Comparison of ENCODE assay signal across 9 cellular contexts in the genomic region with DNA sequence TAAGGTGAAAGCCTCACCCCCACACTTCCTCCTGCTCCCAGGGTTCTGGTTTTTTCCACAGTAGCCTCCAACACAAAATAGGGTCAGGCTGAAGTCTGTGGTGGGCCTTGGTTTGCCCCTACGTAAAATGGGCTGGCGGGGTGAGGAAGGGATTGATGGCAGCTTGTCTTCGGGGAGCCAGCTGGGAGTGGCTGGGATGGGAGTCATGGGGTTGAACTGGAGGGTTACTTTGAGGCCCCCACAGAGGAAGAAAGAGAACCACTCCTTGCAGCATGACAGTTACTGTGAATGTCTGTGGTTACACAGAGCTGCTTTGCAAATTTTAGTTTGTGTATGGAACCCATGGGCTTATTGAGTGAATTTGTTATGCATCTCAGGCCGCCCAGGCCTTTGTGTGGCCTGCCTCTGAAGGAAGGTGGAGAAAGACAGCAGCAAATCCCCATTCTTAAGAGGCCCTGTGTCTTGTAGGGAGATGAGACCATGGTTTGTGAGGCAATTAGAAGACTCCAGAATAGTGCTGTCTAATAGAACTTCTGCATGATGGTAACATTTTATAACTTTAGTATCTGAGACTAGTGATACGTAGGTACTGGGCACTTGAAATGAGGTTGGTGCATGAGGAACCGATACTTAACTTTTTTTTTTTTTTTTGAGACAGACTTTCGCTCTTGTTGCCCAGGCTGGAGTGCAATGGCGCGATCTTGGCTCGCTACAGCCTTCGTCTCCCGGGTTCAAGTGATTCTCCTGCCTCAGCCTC. TPM values are rescaled to one million over a fixed set of nuclear protein-coding genes. Genes with fewer than 3 reads are reported as not detected.
A peak's percentile ranks its signal among the peaks of the same experiment; 100 is the strongest.
DNase-seq lines count a peak whose midpoint lies in the region; ATAC-seq lines count a peak whose summit lies in the region.
"Had no signal": no experiment of that assay in that cellular context is flagged by ENCODE, and none has a peak within 500 bp of the region (broad histone marks: within the 10 kb centered on the region; RNA-seq: fewer than 3 reads in every experiment).

No MANE protein-coding gene starts in this region.

- peak overlapping the region; percentile 93 for H3K27ac Mint-ChIP-seq in memory B cell

- DNase-seq in NOMO-1 treated with dmso at 0.1 percent for 144 hours (lab: John Stamatoyannopoulos, UW; ENCODE audit: unreplicated experiment), result peak; percentile 39
- peak in 1 of 2 donors; percentile 28 for DNase-seq in memory B cell (ENCODE audit: low spot score in 2 of 2)
- no peak for DNase-seq in NCI-H2107 treated with DMSO at 0.1 percent for 48 hours (lab: John Stamatoyannopoulos, UW; ENCODE audit: unreplicated experiment)
- no peak for DNase-seq in SK-N-DZ (ENCODE audit: low spot score)
- no peak for DNase-seq in activated effector memory CD4-positive, alpha-beta T cell treated with anti-CD3 and anti-CD28 coated beads, Interleukin-2, amount 50 U/mL, for 16 hours
- DNase-seq in Ammon's horn (ENCODE audit: low spot score), result no peak

- H3K27me3 Mint-ChIP-seq in memory B cell, result no peaks in the 10 kb centered on the region

- H3K36me3 Mint-ChIP-seq in memory B cell, result peaks cover 30% of the 10 kb centered on the region

- H3K4me3 Mint-ChIP-seq in memory B cell, result peak overlapping the region; percentile 74

- H3K9me3 Mint-ChIP-seq in memory B cell, result no peaks in the 10 kb centered on the region

- peaks cover 54% of the 10 kb centered on the region for H3K4me1 Mint-ChIP-seq in memory B cell

- ATAC-seq in GM18511 (IDR thresholded peaks at IDR 0.05; ENCODE audit: unreplicated experiment), result peak; percentile 59
- ATAC-seq in GM21786 (IDR thresholded peaks at IDR 0.05; ENCODE audit: unreplicated experiment), result peak; percentile 40
- ATAC-seq in memory B cell (ENCODE audit: low read depth), result peak; percentile 76
- ATAC-seq: HCT116 had no signal

RNA-seq across cellular contexts. Expression of a gene that starts 8.1 kb away (rescaled TPM):
- 32.2 and 35.3 TPM in 2 replicates for polyA plus RNA-seq in SK-N-DZ (2014; cell fraction: cytosol; rRNA removed)
- polyA plus RNA-seq in SK-N-DZ (2014; cell fraction: nucleus; rRNA removed), result 24.5 and 41.7 TPM in 2 replicates
